ENCODE assay signal across 12 cellular contexts in the genomic region with DNA sequence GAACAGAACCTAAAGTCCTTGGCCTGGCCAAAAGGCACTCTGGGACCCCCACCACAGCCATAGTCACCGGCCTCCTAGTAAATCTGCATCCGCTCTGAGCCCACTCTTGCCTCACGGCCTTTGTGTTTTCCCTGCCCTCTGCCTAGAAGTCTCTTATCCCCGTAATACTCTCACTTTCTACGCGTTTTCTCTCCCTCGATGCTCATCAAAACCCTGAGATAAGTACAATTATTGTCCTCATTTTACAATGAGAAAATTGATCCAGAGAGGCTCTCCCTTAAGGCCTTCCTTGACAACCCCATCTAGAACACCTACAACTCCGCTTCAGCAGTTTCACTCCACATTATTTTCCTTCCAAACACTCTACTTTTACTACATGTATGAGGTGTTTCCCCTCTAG. TPM values are rescaled to one million over a fixed set of nuclear protein-coding genes. Genes with fewer than 3 reads are reported as not detected.
A peak's percentile ranks its signal among the peaks of the same experiment; 100 is the strongest.
DNase-seq lines count a peak whose midpoint lies in the region; ATAC-seq and TF ChIP-seq lines count a peak whose summit lies in the region.
"Had no signal": no experiment of that assay in that cellular context is flagged by ENCODE, and none has a peak within 500 bp of the region (broad histone marks: within the 10 kb centered on the region; RNA-seq: fewer than 3 reads in every experiment).

No MANE protein-coding gene starts in this region.

- H3K4me3 ChIP-seq in gastroesophageal sphincter: no peak overlapping the region

- H3K36me3 Mint-ChIP-seq in activated naive CD4-positive, alpha-beta T cell treated with anti-CD3 and anti-CD28 coated beads, Interleukin-2, amount 10 ng/mL, durations not matched to agents 7 days and 5 days: peaks cover 41% of the 10 kb centered on the region
- H3K36me3 Mint-ChIP-seq in T-helper 17 cell (ENCODE audit: low read depth): peaks cover 2% of the 10 kb centered on the region
- H3K36me3 Mint-ChIP-seq in stimulated activated effector memory CD8-positive, alpha-beta T cell treated with anti-CD3 and anti-CD28 coated beads, Interleukin-12 subunit alpha, Interleukin-12 subunit beta, amount 100 ng/mL, for 72 hours: peaks cover 86% of the 10 kb centered on the region

- ATAC-seq in T-helper 17 cell (no peak), gastroesophageal sphincter (no peak), esophagus mucosa (no peak)
- ATAC-seq in stimulated activated effector memory CD8-positive, alpha-beta T cell treated with anti-CD3 and anti-CD28 coated beads, Interleukin-12 subunit alpha, Interleukin-12 subunit beta, amount 100 ng/mL, for 72 hours: no peak
- ATAC-seq: left lobe of liver had no signal

- H3K9me3 Mint-ChIP-seq in activated naive CD4-positive, alpha-beta T cell treated with anti-CD3 and anti-CD28 coated beads, Interleukin-2, amount 10 ng/mL, durations not matched to agents 7 days and 5 days: no peaks in the 10 kb centered on the region
- no peaks in the 10 kb centered on the region for H3K9me3 Mint-ChIP-seq in stimulated activated effector memory CD8-positive, alpha-beta T cell treated with anti-CD3 and anti-CD28 coated beads, Interleukin-12 subunit alpha, Interleukin-12 subunit beta, amount 100 ng/mL, for 72 hours

- peak overlapping the region; percentile 98 for H3K27ac Mint-ChIP-seq in activated naive CD4-positive, alpha-beta T cell treated with anti-CD3 and anti-CD28 coated beads, Interleukin-2, amount 10 ng/mL, durations not matched to agents 7 days and 5 days
- peak overlapping the region; percentile 91 for H3K27ac Mint-ChIP-seq in T-helper 17 cell
- H3K27ac Mint-ChIP-seq in stimulated activated effector memory CD8-positive, alpha-beta T cell treated with anti-CD3 and anti-CD28 coated beads, Interleukin-12 subunit alpha, Interleukin-12 subunit beta, amount 100 ng/mL, for 72 hours: peak overlapping the region; percentile 90

- peaks cover 42% of the 10 kb centered on the region for H3K4me1 Mint-ChIP-seq in activated naive CD4-positive, alpha-beta T cell treated with anti-CD3 and anti-CD28 coated beads, Interleukin-2, amount 10 ng/mL, durations not matched to agents 7 days and 5 days
- H3K4me1 Mint-ChIP-seq in T-helper 17 cell: peaks cover 23% of the 10 kb centered on the region
- H3K4me1 Mint-ChIP-seq in stimulated activated effector memory CD8-positive, alpha-beta T cell treated with anti-CD3 and anti-CD28 coated beads, Interleukin-12 subunit alpha, Interleukin-12 subunit beta, amount 100 ng/mL, for 72 hours: peaks cover 38% of the 10 kb centered on the region

- peaks cover 0 to 29% (median 10%) of the 10 kb centered on the region in 3 donors for H3K4me1 ChIP-seq in gastroesophageal sphincter

- DNase-seq in activated naive CD4-positive, alpha-beta T cell treated with anti-CD3 and anti-CD28 coated beads, Interleukin-2, amount 10 ng/mL, durations not matched to agents 7 days and 5 days: no peak
- no peak for DNase-seq in activated naive CD4-positive, alpha-beta T cell treated with anti-CD3 and anti-CD28 coated beads, Interleukin-2, amount 50 U/mL, for 16 hours
- no peak for DNase-seq in T-helper 17 cell
- no peak for DNase-seq in stimulated activated effector memory CD8-positive, alpha-beta T cell treated with anti-CD3 and anti-CD28 coated beads, Interleukin-12 subunit alpha, Interleukin-12 subunit beta, amount 100 ng/mL, for 72 hours (ENCODE audit: low spot score in 2 of 2)
- no peak for DNase-seq in NCI-H2081 (lab: John Stamatoyannopoulos, UW)
- no peak for DNase-seq in DMS53 treated with DMSO at 0.1 percent for 48 hours (lab: John Stamatoyannopoulos, UW; ENCODE audit: unreplicated experiment)
- DNase-seq: hippocampal formation, NCI-H187 treated with DMSO at 0.1 percent for 48 hours, NCI-H526 treated with DMSO at 0.1 percent for 48 hours had no signal

- TF ChIP-seq EP300 in gastroesophageal sphincter (IDR thresholded peaks at IDR 0.05): no peak

- peaks cover 0 to 54% of the 10 kb centered on the region in 2 donors for H3K36me3 ChIP-seq in gastroesophageal sphincter

- CTCF ChIA-PET in activated naive CD4-positive, alpha-beta T cell treated with anti-CD3 and anti-CD28 coated beads, Interleukin-2, amount 10 ng/mL, durations not matched to agents 7 days and 5 days (lab: Charles Lee): interaction anchor here (2.0 kb wide), 1 partner anchor 32 kb away, joined by 7 read pairs; no protein-coding TSS in a partner anchor

- H3K27me3 Mint-ChIP-seq in activated naive CD4-positive, alpha-beta T cell treated with anti-CD3 and anti-CD28 coated beads, Interleukin-2, amount 10 ng/mL, durations not matched to agents 7 days and 5 days: no peaks in the 10 kb centered on the region
- no peaks in the 10 kb centered on the region for H3K27me3 Mint-ChIP-seq in T-helper 17 cell

- no peak for TF ChIP-seq POLR2A in gastroesophageal sphincter (IDR thresholded peaks at IDR 0.05)

- H3K27me3 ChIP-seq in gastroesophageal sphincter: no peaks in the 10 kb centered on the region

- TF ChIP-seq CTCF in gastroesophageal sphincter (IDR thresholded peaks at IDR 0.05): no peak

- H3K9me3 ChIP-seq in T-helper 17 cell (ENCODE audit: control insufficient read depth, low read length, poor library complexity, severe bottlenecking) (no peaks in the 10 kb centered on the region), gastroesophageal sphincter (no peaks in the 10 kb centered on the region)

- WGBS in gastroesophageal sphincter (ENCODE audit: low coverage in 1 of 2), 2 donors: 76% methylated on average over 7 to 8 of the region's 8 CpGs

- H3K4me3 Mint-ChIP-seq in activated naive CD4-positive, alpha-beta T cell treated with anti-CD3 and anti-CD28 coated beads, Interleukin-2, amount 10 ng/mL, durations not matched to agents 7 days and 5 days: peak overlapping the region; percentile 91
- H3K4me3 Mint-ChIP-seq in T-helper 17 cell: peak overlapping the region; percentile 92
- H3K4me3 Mint-ChIP-seq in stimulated activated effector memory CD8-positive, alpha-beta T cell treated with anti-CD3 and anti-CD28 coated beads, Interleukin-12 subunit alpha, Interleukin-12 subunit beta, amount 100 ng/mL, for 72 hours: peak overlapping the region; percentile 85

- peak overlapping the region in 3 of 4 donors; percentile 87 to 94 (median 90) for H3K27ac ChIP-seq in gastroesophageal sphincter

RNA-seq across cellular contexts. Expression of a gene that starts 1.5 kb away (rescaled TPM):
- total RNA-seq in T-helper 17 cell (1 to 10 TPM; 8.3 to 9.5 TPM), gastroesophageal sphincter (10 to 100 TPM; 12.7 to 25.3 (median 17.1) TPM), esophagus mucosa (18.3 TPM)

RNA-seq across cellular contexts. Expression of a gene that starts 11.6 kb away (rescaled TPM):
- total RNA-seq in T-helper 17 cell: 10 to 100 TPM; 16.4 to 17.1 TPM
- 100 to 1,000 TPM; 140 to 289 (median 164) TPM for total RNA-seq in gastroesophageal sphincter
- total RNA-seq in esophagus mucosa: 72.1 TPM

RNA-seq across cellular contexts. Expression of a gene that starts 40.3 kb away (rescaled TPM):
- total RNA-seq in T-helper 17 cell (10 to 100 TPM; 13.9 to 28.5 TPM), gastroesophageal sphincter (10 to 100 TPM; 28.8 to 71.6 (median 47.7) TPM), esophagus mucosa (3.7 TPM)
